Comparison of ENCODE assay signal across 8 cellular contexts in the genomic region with DNA sequence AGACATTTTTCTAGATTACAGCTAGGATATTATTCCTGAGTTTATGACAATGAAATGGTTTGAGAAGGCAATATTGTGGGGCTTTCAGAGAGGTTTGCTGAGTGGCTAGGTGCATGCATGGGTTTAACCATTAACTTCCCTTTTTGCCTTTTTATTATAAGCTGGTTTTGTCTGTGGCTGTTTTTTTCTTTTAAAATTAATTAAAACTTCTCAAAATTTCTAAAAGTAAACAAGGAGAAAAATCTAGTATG.
DNase-seq lines count a peak whose midpoint lies in the region; ATAC-seq and TF ChIP-seq lines count a peak whose summit lies in the region.
"Had no signal": no experiment of that assay in that cellular context is flagged by ENCODE, and none has a peak within 500 bp of the region (broad histone marks: within the 10 kb centered on the region; RNA-seq: fewer than 3 reads in every experiment).

No MANE protein-coding gene starts in this region.

- TF ChIP-seq POLR2A in NB4 (IDR thresholded peaks at IDR 0.05; ENCODE audit: extremely low read depth, insufficient read length): no peak

- peak overlapping the region; percentile 88 to 91 for H3K4me3 Mint-ChIP-seq in effector memory CD8-positive, alpha-beta T cell

- H3K4me3 ChIP-seq in GM12875 (ENCODE audit: low read depth, low read length) (peak overlapping the region; percentile 62), NB4 (ENCODE audit: low read depth, low read length) (peak overlapping the region; percentile 85), skin epidermis (peak overlapping the region; percentile 17 to 35 (median 31))

- no peaks in the 10 kb centered on the region for H3K9me3 Mint-ChIP-seq in effector memory CD8-positive, alpha-beta T cell

- ATAC-seq in effector memory CD8-positive, alpha-beta T cell (replicated peaks): no peak
- ATAC-seq in HG02763 (IDR thresholded peaks at IDR 0.05; ENCODE audit: unreplicated experiment): no peak
- ATAC-seq in HG03196 (IDR thresholded peaks at IDR 0.05; ENCODE audit: unreplicated experiment): no peak

- no peaks in the 10 kb centered on the region for H3K27me3 Mint-ChIP-seq in effector memory CD8-positive, alpha-beta T cell

- H3K27ac Mint-ChIP-seq in effector memory CD8-positive, alpha-beta T cell: peak overlapping the region; percentile 97

- peaks cover 46 to 48% of the 10 kb centered on the region in 2 donors for H3K4me1 Mint-ChIP-seq in effector memory CD8-positive, alpha-beta T cell (ENCODE audit: low read depth in 2 of 2)

- peak overlapping the region in 18 of 21 experiments; percentile 1 to 87 (median 64) for H3K27ac ChIP-seq in skin epidermis

- peaks cover 17% of the 10 kb centered on the region for H3K36me3 Mint-ChIP-seq in effector memory CD8-positive, alpha-beta T cell (ENCODE audit: insufficient read depth)

- TF ChIP-seq CTCF in GM12875 (IDR thresholded peaks at IDR 0.05; ENCODE audit: borderline replicate concordance, insufficient read depth, low read depth, low read length) (no peak), NB4 (IDR thresholded peaks at IDR 0.05; ENCODE audit: low read depth, low read length) (no peak)

- DNase-seq in NB4 (ENCODE audit: low read depth): peak; percentile 76
- no peak for DNase-seq in effector memory CD8-positive, alpha-beta T cell
- DNase-seq in SW480 (ENCODE audit: low spot score): no peak
- DNase-seq: foreskin fibroblast had no signal

Comparison
In these comparisons a context has a peak if more than half of its experiments do, and no peak if none do; other contexts are left out.
1. H3K4me3 ChIP-seq: peak in every context shown above with its lines; median percentile 85 in NB4; 62 in GM12875; 31 in skin epidermis.